ENCODE assay signal across 17 cellular contexts in the genomic region with DNA sequence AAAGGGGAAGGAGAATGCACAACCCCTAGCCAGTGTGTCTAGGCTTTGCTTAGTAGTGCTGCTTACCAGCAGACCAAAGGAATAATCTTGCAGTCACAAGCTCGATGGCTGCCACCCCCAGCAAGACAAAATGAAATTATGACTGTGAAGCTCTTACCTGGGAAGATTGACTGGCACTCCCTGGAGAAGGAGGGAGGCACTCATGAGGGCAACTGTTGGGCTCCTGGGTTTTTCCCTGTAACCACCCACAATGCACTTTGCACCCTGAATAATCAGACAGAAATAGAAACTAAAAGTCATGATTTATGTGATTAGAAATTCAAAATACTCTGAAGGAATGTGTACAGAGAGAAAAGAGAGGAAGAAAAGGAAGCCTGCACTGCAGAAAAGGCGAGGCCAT.
A peak's percentile ranks its signal among the peaks of the same experiment; 100 is the strongest.
DNase-seq lines count a peak whose midpoint lies in the region; TF ChIP-seq lines count a peak whose summit lies in the region.
"Had no signal": no experiment of that assay in that cellular context is flagged by ENCODE, and none has a peak within 500 bp of the region (broad histone marks: within the 10 kb centered on the region; RNA-seq: fewer than 3 reads in every experiment).

No MANE protein-coding gene starts in this region.

- no peaks in the 10 kb centered on the region for H3K9me2 ChIP-seq in Loucy (replicated peaks; ENCODE audit: low read depth, low read length)

- H3K4me1 ChIP-seq in Loucy (ENCODE audit: insufficient read depth, low read length, poor library complexity, severe bottlenecking) (peaks cover 20% of the 10 kb centered on the region), ascending aorta (no peaks in the 10 kb centered on the region)
- H3K4me1 ChIP-seq: BLaER1, HAP-1 had no signal

- no peaks in the 10 kb centered on the region for H3K79me2 ChIP-seq in Loucy (ENCODE audit: insufficient read depth, low read length)

- H3K9me3 ChIP-seq in Loucy (ENCODE audit: insufficient read depth, low read depth, low read length), result no peaks in the 10 kb centered on the region
- no peaks in the 10 kb centered on the region for H3K9me3 ChIP-seq in ascending aorta
- H3K9me3 ChIP-seq: BLaER1, HAP-1 had no signal

- H3F3A ChIP-seq in Loucy (ENCODE audit: low read depth), result peaks cover 4% of the 10 kb centered on the region

- no peak overlapping the region for H3K4me3 ChIP-seq in Loucy (ENCODE audit: low read length, poor library complexity, severe bottlenecking)
- no peak overlapping the region for H3K4me3 ChIP-seq in epithelial cell of proximal tubule (ENCODE audit: low read depth, low read length)
- no peak overlapping the region for H3K4me3 ChIP-seq in ascending aorta
- H3K4me3 ChIP-seq: BLaER1, HAP-1 had no signal

- H3K27me3 ChIP-seq in Loucy (ENCODE audit: insufficient read depth, low read length, poor library complexity, severe bottlenecking) (no peaks in the 10 kb centered on the region), ascending aorta (no peaks in the 10 kb centered on the region)
- H3K27me3 ChIP-seq: BLaER1 had no signal

- no peak overlapping the region for H3K27ac ChIP-seq in ascending aorta
- H3K27ac ChIP-seq: BLaER1 had no signal

- peak; percentile 23 for DNase-seq in epithelial cell of proximal tubule (ENCODE audit: low read depth)
- DNase-seq in kidney tubule cell (ENCODE audit: low spot score), result peak; percentile 31
- peak; percentile 15 for DNase-seq in renal cortical epithelial cell (ENCODE audit: low read depth)
- DNase-seq in SW 1271 (lab: John Stamatoyannopoulos, UW), result no peak
- DNase-seq in SW480 (ENCODE audit: low spot score), result no peak
- DNase-seq in UCSD-AML1 (lab: John Stamatoyannopoulos, UW; ENCODE audit: unreplicated experiment), result no peak
- DNase-seq in ascending aorta (ENCODE audit: low spot score in 2 of 2), result no peak
- DNase-seq: 8988T; Calu3; CD8-positive, alpha-beta T cell; DMS 273 treated with DMSO at 0.1 percent for 48 hours; DMS53; DND-41; EL had no signal

- no peaks in the 10 kb centered on the region for H4K20me1 ChIP-seq in Loucy (ENCODE audit: insufficient read depth, low read length, poor library complexity, severe bottlenecking)
- H4K20me1 ChIP-seq: BLaER1 had no signal

- no peak overlapping the region for H3K9ac ChIP-seq in Loucy (ENCODE audit: low read depth, low read length, poor library complexity, severe bottlenecking)
- H3K9ac ChIP-seq: BLaER1 had no signal

- no peaks in the 10 kb centered on the region for H3K36me3 ChIP-seq in Loucy (ENCODE audit: insufficient read depth, low read length)
- no peaks in the 10 kb centered on the region for H3K36me3 ChIP-seq in ascending aorta
- H3K36me3 ChIP-seq: BLaER1, HAP-1 had no signal

- TF ChIP-seq CTCF in Loucy (conservative IDR thresholded peaks at IDR 0.05; ENCODE audit: low read length) (no peak), epithelial cell of proximal tubule (conservative IDR thresholded peaks at IDR 0.05; ENCODE audit: low read depth, low read length) (no peak), ascending aorta (IDR thresholded peaks at IDR 0.05) (no peak)

- intact Hi-C loops in ascending aorta (cut with DNase I), result no loop called here

- H3K4me2 ChIP-seq in Loucy (ENCODE audit: low read depth, low read length, poor library complexity, severe bottlenecking), result no peak overlapping the region
- H3K4me2 ChIP-seq: BLaER1 had no signal

- peak overlapping the region; percentile 51; the same call in 1 of the 2 replicates for H2AFZ ChIP-seq in Loucy (ENCODE audit: low read length)

Comparison
In these comparisons a context has a peak if more than half of its experiments do, and no peak if none do; other contexts are left out.
1. DNase-seq: peak in epithelial cell of proximal tubule (single experiment), kidney tubule cell (single experiment) and renal cortical epithelial cell (single experiment); none in SW 1271 (0 of 2), SW480 (single experiment), UCSD-AML1 (single experiment) and ascending aorta (0 of 2).